In the genomic region with DNA sequence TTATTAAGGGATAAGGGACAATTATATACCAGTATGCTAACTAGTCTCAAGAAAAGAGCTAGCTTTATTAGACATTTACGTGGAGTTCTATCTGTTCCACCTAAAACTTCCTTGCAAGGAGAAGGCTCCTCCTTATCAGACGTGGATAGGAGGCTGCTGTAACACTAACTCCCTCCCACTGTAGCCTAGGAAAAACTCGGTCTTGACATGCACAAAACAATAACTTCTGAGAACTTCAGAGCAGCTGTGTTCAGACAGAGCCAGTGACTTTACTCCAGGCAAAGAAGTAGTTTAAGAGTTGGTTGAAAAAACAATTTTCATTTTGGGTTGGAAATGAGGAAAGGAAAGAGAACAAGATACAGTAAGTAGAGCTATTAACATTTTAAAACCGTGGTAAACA, we compare ENCODE assay signal across 8 cellular contexts. TPM values are rescaled to one million over a fixed set of nuclear protein-coding genes. Genes with fewer than 3 reads are reported as not detected.
DNase-seq lines count a peak whose midpoint lies in the region; ATAC-seq and TF ChIP-seq lines count a peak whose summit lies in the region.

No MANE protein-coding gene starts in this region.

- no peaks in the 10 kb centered on the region for H3K9me3 Mint-ChIP-seq in activated CD4-positive, alpha-beta T cell treated with anti-CD3 and anti-CD28 coated beads, Interleukin-2, amount 10 ng/mL, durations not matched to agents 24 days and 14 days

- ATAC-seq in GM18861 (IDR thresholded peaks at IDR 0.05; ENCODE audit: unreplicated experiment): no peak

- DNase-seq in activated CD4-positive, alpha-beta T cell treated with anti-CD3 and anti-CD28 coated beads, Interleukin-2, amount 10 ng/mL, durations not matched to agents 24 days and 14 days: no peak
- DNase-seq in activated CD4-positive, alpha-beta T cell treated with anti-CD3 and anti-CD28 coated beads for 48 hours: no peak
- DNase-seq in adrenal gland (no peak), kidney tubule cell (ENCODE audit: low spot score) (peak; percentile 43), thyroid gland (no peak), NCI-H510A (lab: John Stamatoyannopoulos, UW) (no peak), mesenteric fat pad (ENCODE audit: low spot score) (no peak)

- H3K4me1 ChIP-seq in adrenal gland (replicated peaks in 1 of 2): peaks cover 20 to 38% of the 10 kb centered on the region in 2 donors
- H3K4me1 ChIP-seq in thyroid gland: peaks cover 28 to 32% of the 10 kb centered on the region in 2 donors

- peak overlapping the region in 1 of 4 donors; percentile 70 for H3K4me3 ChIP-seq in adrenal gland
- peak overlapping the region in 1 of 3 donors; percentile 50 for H3K4me3 ChIP-seq in thyroid gland (replicated peaks in 1 of 3)

- H3K27me3 Mint-ChIP-seq in activated CD4-positive, alpha-beta T cell treated with anti-CD3 and anti-CD28 coated beads, Interleukin-2, amount 10 ng/mL, durations not matched to agents 24 days and 14 days: no peaks in the 10 kb centered on the region

- TF ChIP-seq CTCF in adrenal gland (IDR thresholded peaks at IDR 0.05): no peak
- TF ChIP-seq CTCF in thyroid gland (IDR thresholded peaks at IDR 0.05): no peak

- H3K36me3 ChIP-seq in adrenal gland (replicated peaks in 1 of 2) (no peaks in the 10 kb centered on the region), thyroid gland (no peaks in the 10 kb centered on the region)

- H3K9me3 ChIP-seq in adrenal gland (replicated peaks in 1 of 3) (no peaks in the 10 kb centered on the region), thyroid gland (no peaks in the 10 kb centered on the region)

- H3K27me3 ChIP-seq in adrenal gland (no peaks in the 10 kb centered on the region), thyroid gland (no peaks in the 10 kb centered on the region)

- no peak overlapping the region for H3K27ac Mint-ChIP-seq in activated CD4-positive, alpha-beta T cell treated with anti-CD3 and anti-CD28 coated beads, Interleukin-2, amount 10 ng/mL, durations not matched to agents 24 days and 14 days

- intact Hi-C loops in activated CD4-positive, alpha-beta T cell treated with anti-CD3 and anti-CD28 coated beads, Interleukin-2, amount 10 ng/mL, durations not matched to agents 24 days and 14 days (cut with micrococcal nuclease): no loop called here
- intact Hi-C loops in adrenal gland (cut with DNase I) (no loop called here), thyroid gland (cut with DNase I) (no loop called here)

- H3K4me3 Mint-ChIP-seq in activated CD4-positive, alpha-beta T cell treated with anti-CD3 and anti-CD28 coated beads, Interleukin-2, amount 10 ng/mL, durations not matched to agents 24 days and 14 days: peak overlapping the region; percentile 1

- TF ChIP-seq POLR2A in adrenal gland (IDR thresholded peaks at IDR 0.05): peak in 1 of 2 donors; percentile 9
- peak in 1 of 2 donors; percentile 33 for TF ChIP-seq POLR2A in thyroid gland (IDR thresholded peaks at IDR 0.05)

- H3K27ac ChIP-seq in adrenal gland: peak overlapping the region in 4 of 5 donors; percentile 14 to 96 (median 78)
- peak overlapping the region; percentile 31 to 92 (median 91) for H3K27ac ChIP-seq in thyroid gland

- peaks cover 33% of the 10 kb centered on the region for H3K4me1 Mint-ChIP-seq in activated CD4-positive, alpha-beta T cell treated with anti-CD3 and anti-CD28 coated beads, Interleukin-2, amount 10 ng/mL, durations not matched to agents 24 days and 14 days

- WGBS in adrenal gland, 4 donors: 11 to 18% (median 12%) methylated on average over 4 of the region's 4 CpGs
- WGBS in thyroid gland, 2 donors: 12 to 16% methylated on average over 4 of the region's 4 CpGs

- peaks cover 2% of the 10 kb centered on the region for H3K36me3 Mint-ChIP-seq in activated CD4-positive, alpha-beta T cell treated with anti-CD3 and anti-CD28 coated beads, Interleukin-2, amount 10 ng/mL, durations not matched to agents 24 days and 14 days (ENCODE audit: low read depth)

RNA-seq across cellular contexts. Expression of gene ATF7, which starts 2.7 kb away (rescaled TPM):
- total RNA-seq in activated CD4-positive, alpha-beta T cell treated with anti-CD3 and anti-CD28 coated beads, Interleukin-2, amount 10 ng/mL, durations not matched to agents 24 days and 14 days: 23.0 and 31.5 TPM in 2 replicates
- 10 to 100 TPM; 12.1 to 41.7 (median 28.5) TPM for total RNA-seq in adrenal gland
- polyA plus RNA-seq in adrenal gland: 10 to 100 TPM; 13.0 to 31.9 (median 13.5) TPM
- total RNA-seq in thyroid gland: 10 to 100 TPM; 21.3 to 40.1 (median 37.6) TPM
- total RNA-seq in mesenteric fat pad: 44.7 TPM

RNA-seq across cellular contexts. Expression of gene ATP5MC2, which starts 52.4 kb away (rescaled TPM):
- 408 and 411 TPM in 2 replicates for total RNA-seq in activated CD4-positive, alpha-beta T cell treated with anti-CD3 and anti-CD28 coated beads, Interleukin-2, amount 10 ng/mL, durations not matched to agents 24 days and 14 days
- total RNA-seq in adrenal gland: 100 to 1,000 TPM; 351 to 546 (median 470) TPM
- polyA plus RNA-seq in adrenal gland: 100 to 1,000 TPM; 328 to 658 (median 587) TPM
- total RNA-seq in thyroid gland: 100 to 1,000 TPM; 181 to 334 (median 259) TPM
- total RNA-seq in mesenteric fat pad: 194 TPM
